ENCODE assay signal across 22 cellular contexts in genomic region chr19:35360880-35361420, GRCh38. TPM values are rescaled to one million over a fixed set of nuclear protein-coding genes. Genes with fewer than 3 reads are reported as not detected.
DNase-seq lines count a peak whose midpoint lies in the region; TF ChIP-seq lines count a peak whose summit lies in the region.
"Had no signal": no experiment of that assay in that cellular context is flagged by ENCODE, and none has a peak within 500 bp of the region (broad histone marks: within the 10 kb centered on the region; RNA-seq: fewer than 3 reads in every experiment).

No MANE protein-coding gene starts in this region.

- 46% methylated on average over 4 of the region's 5 CpGs for WGBS in suprapubic skin
- WGBS in smooth muscle cell (ENCODE audit: low lambda C conversion rate): 63% methylated on average over 5 of the region's 5 CpGs

- DNase-seq in CD1c-positive myeloid dendritic cell (ENCODE audit: extremely low spot score) (peak; percentile 17), Karpas-422 (peak; percentile 27), ecto neural progenitor cell (ENCODE audit: low spot score) (peak; percentile 3), suprapubic skin (ENCODE audit: low spot score in 2 of 2) (peak; percentile 16 to 44), smooth muscle cell (lab: John Stamatoyannopoulos, UW; ENCODE audit: unreplicated experiment) (no peak), inferior parietal cortex (ENCODE audit: extremely low spot score) (no peak)
- no peak for DNase-seq in activated T-cell treated with anti-CD3 and anti-CD28 coated beads, Interleukin-2, amount 50 U/mL, for 1 hour
- DNase-seq: ACHN; C1 segment of cervical spinal cord; CD8-positive, alpha-beta memory T cell; GOT3; MM.1S; NCI-H1048; NCI-H1417 treated with DMSO at 0.1 percent for 48 hours; NCI-H187; NCI-H446; NCI-H526 treated with DMSO at 0.1 percent for 48 hours; PC-3; SHP77 had no signal

- TF ChIP-seq EP300 in suprapubic skin (IDR thresholded peaks at IDR 0.05): no peak

- H2AFZ ChIP-seq in Karpas-422 (ENCODE audit: low read length): no peak overlapping the region
- no peak overlapping the region for H2AFZ ChIP-seq in smooth muscle cell (ENCODE audit: low read depth)

- TF ChIP-seq POLR2A in suprapubic skin (IDR thresholded peaks at IDR 0.05): no peak

- H3K27me3 ChIP-seq in Karpas-422 (ENCODE audit: low read length) (no peaks in the 10 kb centered on the region), suprapubic skin (peaks cover 12% of the 10 kb centered on the region), smooth muscle cell (ENCODE audit: low read depth) (no peaks in the 10 kb centered on the region)

- TF ChIP-seq CTCF in suprapubic skin (IDR thresholded peaks at IDR 0.05): no peak
- TF ChIP-seq CTCF in smooth muscle cell (IDR thresholded peaks at IDR 0.05; ENCODE audit: borderline replicate concordance, insufficient read depth, poor library complexity, severe bottlenecking): no peak

- no peaks in the 10 kb centered on the region for H3F3A ChIP-seq in smooth muscle cell (ENCODE audit: low read depth)

- H3K4me1 ChIP-seq in Karpas-422 (ENCODE audit: low read length) (no peaks in the 10 kb centered on the region; the same call in 1 of the 2 replicates), suprapubic skin (peaks cover 9% of the 10 kb centered on the region), smooth muscle cell (ENCODE audit: low read depth) (no peaks in the 10 kb centered on the region)

- H3K9ac ChIP-seq in Karpas-422 (ENCODE audit: low read length): no peak overlapping the region
- no peak overlapping the region for H3K9ac ChIP-seq in smooth muscle cell (ENCODE audit: low read depth)

- H3K36me3 ChIP-seq in Karpas-422 (ENCODE audit: insufficient read depth, low read length) (no peaks in the 10 kb centered on the region), suprapubic skin (no peaks in the 10 kb centered on the region), smooth muscle cell (ENCODE audit: low read depth) (no peaks in the 10 kb centered on the region)

- H3K27ac ChIP-seq in Karpas-422 (ENCODE audit: low read length) (no peak overlapping the region), suprapubic skin (no peak overlapping the region), smooth muscle cell (ENCODE audit: low read depth) (no peak overlapping the region)

- H3K4me3 ChIP-seq in Karpas-422 (ENCODE audit: low read length) (no peak overlapping the region), suprapubic skin (no peak overlapping the region), smooth muscle cell (no peak overlapping the region)

- H3K4me2 ChIP-seq in Karpas-422 (ENCODE audit: low read depth, low read length, poor library complexity, severe bottlenecking) (no peak overlapping the region), smooth muscle cell (no peak overlapping the region)

- H4K20me1 ChIP-seq in Karpas-422 (ENCODE audit: insufficient read depth, low read depth, low read length) (no peaks in the 10 kb centered on the region), smooth muscle cell (ENCODE audit: low read depth) (no peaks in the 10 kb centered on the region)

- H3K79me2 ChIP-seq in Karpas-422 (ENCODE audit: low read length) (no peaks in the 10 kb centered on the region), smooth muscle cell (ENCODE audit: low read depth) (no peaks in the 10 kb centered on the region)

- H3K9me3 ChIP-seq in Karpas-422 (ENCODE audit: low read length) (no peaks in the 10 kb centered on the region), suprapubic skin (no peaks in the 10 kb centered on the region), smooth muscle cell (replicated peaks; ENCODE audit: low read depth) (no peaks in the 10 kb centered on the region)

- H3K9me2 ChIP-seq in Karpas-422 (replicated peaks; ENCODE audit: insufficient read depth, low read length): no peaks in the 10 kb centered on the region

RNA-seq across cellular contexts. Expression of gene FFAR3, which starts 2.7 kb away (rescaled TPM):
- not detected in 2 replicates for total RNA-seq in Karpas-422 (2014; rRNA removed; shearing (Covaris generic); ENCODE audit: low replicate concordance)
- total RNA-seq in suprapubic skin (not detected), smooth muscle cell (not detected in 2 replicates)
- not detected in 2 replicates for polyA plus RNA-seq in smooth muscle cell
- total RNA-seq: CD8-positive, alpha-beta memory T cell; Daoy; LHCN-M2; PC-3; RPMI7951 had no signal
- polyA plus RNA-seq: CD8-positive, alpha-beta memory T cell had no signal

RNA-seq across cellular contexts. Expression of gene GPR42, which starts 9.9 kb away (rescaled TPM):
- total RNA-seq in Karpas-422 (2014; rRNA removed; shearing (Covaris generic); ENCODE audit: low replicate concordance): not detected in 2 replicates
- total RNA-seq in suprapubic skin: not detected
- total RNA-seq in smooth muscle cell: not detected in 2 replicates
- not detected in 2 replicates for polyA plus RNA-seq in smooth muscle cell
- total RNA-seq: CD8-positive, alpha-beta memory T cell; Daoy; LHCN-M2; PC-3; RPMI7951 had no signal
- polyA plus RNA-seq: CD8-positive, alpha-beta memory T cell had no signal

RNA-seq across cellular contexts. Expression of gene FFAR1, which starts 13.2 kb away (rescaled TPM):
- 0.34 and 2.0 TPM in 2 replicates for total RNA-seq in Karpas-422 (2014; rRNA removed; shearing (Covaris generic); ENCODE audit: low replicate concordance)
- not detected for total RNA-seq in suprapubic skin
- not detected in 2 replicates for total RNA-seq in smooth muscle cell
- not detected in 2 replicates for polyA plus RNA-seq in smooth muscle cell
- total RNA-seq: CD8-positive, alpha-beta memory T cell; Daoy; LHCN-M2; PC-3; RPMI7951 had no signal
- polyA plus RNA-seq: CD8-positive, alpha-beta memory T cell had no signal

RNA-seq across cellular contexts. Expression of gene CD22, which starts 32.0 kb away (rescaled TPM):
- 454 and 602 TPM in 2 replicates for total RNA-seq in Karpas-422 (2014; rRNA removed; shearing (Covaris generic); ENCODE audit: low replicate concordance)
- total RNA-seq in suprapubic skin (not detected), smooth muscle cell (not detected in 2 replicates)
- polyA plus RNA-seq in smooth muscle cell: not detected in 2 replicates
- total RNA-seq: Daoy had no signal
- polyA plus RNA-seq: CD8-positive, alpha-beta memory T cell had no signal

Comparison
In these comparisons a context has a peak if more than half of its experiments do, and no peak if none do; other contexts are left out.
1. DNase-seq: peak in CD1c-positive myeloid dendritic cell (single experiment), Karpas-422 (single experiment), ecto neural progenitor cell (single experiment) and suprapubic skin (2 of 2); none in smooth muscle cell (single experiment), activated T-cell treated with anti-CD3 and anti-CD28 coated beads, Interleukin-2, amount 50 U/mL, for 1 hour (single experiment) and inferior parietal cortex (single experiment).